ENCODE assay signal across 27 cellular contexts in genomic region chr3:28586325-28586724, GRCh38.
DNase-seq lines count a peak whose midpoint lies in the region; ATAC-seq, FAIRE-seq and TF ChIP-seq lines count a peak whose summit lies in the region.
"Had no signal": no experiment of that assay in that cellular context is flagged by ENCODE, and none has a peak within 500 bp of the region (broad histone marks: within the 10 kb centered on the region; RNA-seq: fewer than 3 reads in every experiment).

No MANE protein-coding gene starts in this region.

- H3K27ac ChIP-seq in epithelial cell of prostate (no peak overlapping the region), pancreas (no peak overlapping the region)
- H3K27ac ChIP-seq: cardiac muscle cell, hepatocyte, lower lobe of right lung, neutrophil, spleen had no signal

- TF ChIP-seq CTCF in GM12865 (IDR thresholded peaks at IDR 0.05; ENCODE audit: insufficient read depth, low read depth, low read length, missing control alignments) = no peak
- TF ChIP-seq CTCF in pancreas (IDR thresholded peaks at IDR 0.05) = no peak

- H3K4me3 ChIP-seq in GM12865 (ENCODE audit: low read depth, low read length) = no peak overlapping the region
- no peak overlapping the region for H3K4me3 ChIP-seq in pancreas
- H3K4me3 ChIP-seq: cardiac muscle cell, hepatocyte, lower lobe of right lung, spleen had no signal

- no peaks in the 10 kb centered on the region for H3K36me3 ChIP-seq in pancreas
- H3K36me3 ChIP-seq: cardiac muscle cell, lower lobe of right lung, neutrophil, spleen had no signal

- no peak for FAIRE-seq in pancreas (lab: Jason Lieb, UNC)
- FAIRE-seq: islet of Langerhans had no signal

- no peaks in the 10 kb centered on the region for H3K9me3 ChIP-seq in pancreas
- H3K9me3 ChIP-seq: lower lobe of right lung, neutrophil, SK-N-SH, spleen had no signal

- intact Hi-C loops in pancreas (cut with DNase I) = no loop called here

- no peaks in the 10 kb centered on the region for H3K27me3 ChIP-seq in pancreas
- H3K27me3 ChIP-seq: cardiac muscle cell, neutrophil, spleen had no signal

- DNase-seq in GM12865 (ENCODE audit: low read depth) (peak; percentile 30), epithelial cell of prostate (ENCODE audit: low read depth, low spot score) (peak; percentile 18), dedifferentiated amniotic fluid mesenchymal stem cell (ENCODE audit: extremely low spot score) (no peak), pancreas (no peak), NCI-H146 (lab: John Stamatoyannopoulos, UW) (no peak), DMS 273 (lab: John Stamatoyannopoulos, UW; ENCODE audit: unreplicated experiment) (no peak)
- DNase-seq: activated B cell treated with CpG ODN at 0.5 μM for 24 hours; activated CD4-positive, alpha-beta memory T cell treated with anti-CD3 and anti-CD28 coated beads, Interleukin-2, amount 10 ng/mL, durations not matched to agents 7 days and 5 days; activated gamma-delta T cell treated with Interleukin-2 at 50 U/mL for 16 hours; activated T-cell treated with anti-CD3 and anti-CD28 coated beads for 4 hours; C1 segment of cervical spinal cord; dermis blood vessel endothelial cell; foreskin fibroblast; Karpas-422; lower lobe of right lung; NCI-H1105; NCI-H2107; NCI-H510A treated with DMSO at 0.1 percent for 48 hours; SK-N-SH; spleen had no signal

- H3K4me1 ChIP-seq in pancreas = no peaks in the 10 kb centered on the region
- H3K4me1 ChIP-seq: lower lobe of right lung, spleen had no signal

- ATAC-seq in GM21529 (IDR thresholded peaks at IDR 0.05; ENCODE audit: unreplicated experiment) (peak; percentile 64), HG03354 (IDR thresholded peaks at IDR 0.05; ENCODE audit: poor library complexity, severe bottlenecking, unreplicated experiment) (peak; percentile 81), pancreas (no peak)
- ATAC-seq: HCT116, lower lobe of right lung had no signal

Comparison
In these comparisons a context has a peak if more than half of its experiments do, and no peak if none do; other contexts are left out.
1. DNase-seq: peak in GM12865 (single experiment) and epithelial cell of prostate (single experiment); none in dedifferentiated amniotic fluid mesenchymal stem cell (single experiment), pancreas (0 of 6), NCI-H146 (single experiment) and DMS 273 (single experiment).
2. ATAC-seq: peak in GM21529 (single experiment) and HG03354 (single experiment); none in pancreas (0 of 4).